ENCODE assay signal across 9 cellular contexts in genomic region chr4:39046243-39046642, GRCh38. TPM values are rescaled to one million over a fixed set of nuclear protein-coding genes. Genes with fewer than 3 reads are reported as not detected.
A peak's percentile ranks its signal among the peaks of the same experiment; 100 is the strongest.
DNase-seq lines count a peak whose midpoint lies in the region; ATAC-seq and TF ChIP-seq lines count a peak whose summit lies in the region.
"Had no signal": no experiment of that assay in that cellular context is flagged by ENCODE, and none has a peak within 500 bp of the region (broad histone marks: within the 10 kb centered on the region; RNA-seq: fewer than 3 reads in every experiment).

No MANE protein-coding gene starts in this region.

- H3K4me3 ChIP-seq in thoracic aorta: peak overlapping the region; percentile 89

- H3K27ac Mint-ChIP-seq in activated naive CD4-positive, alpha-beta T cell treated with anti-CD3 and anti-CD28 coated beads, Interleukin-2, amount 10 ng/mL, durations not matched to agents 7 days and 5 days: peak overlapping the region; percentile 97

- H3K36me3 Mint-ChIP-seq in activated naive CD4-positive, alpha-beta T cell treated with anti-CD3 and anti-CD28 coated beads, Interleukin-2, amount 10 ng/mL, durations not matched to agents 7 days and 5 days: peaks cover 20% of the 10 kb centered on the region

- H3K4me3 Mint-ChIP-seq in activated naive CD4-positive, alpha-beta T cell treated with anti-CD3 and anti-CD28 coated beads, Interleukin-2, amount 10 ng/mL, durations not matched to agents 7 days and 5 days: peak overlapping the region; percentile 94

- H3K9me3 Mint-ChIP-seq in activated naive CD4-positive, alpha-beta T cell treated with anti-CD3 and anti-CD28 coated beads, Interleukin-2, amount 10 ng/mL, durations not matched to agents 7 days and 5 days: no peaks in the 10 kb centered on the region

- no peaks in the 10 kb centered on the region for H3K27me3 Mint-ChIP-seq in activated naive CD4-positive, alpha-beta T cell treated with anti-CD3 and anti-CD28 coated beads, Interleukin-2, amount 10 ng/mL, durations not matched to agents 7 days and 5 days

- no peaks in the 10 kb centered on the region for H3K9me3 ChIP-seq in thoracic aorta
- H3K9me3 ChIP-seq: neutrophil had no signal

- no peak for TF ChIP-seq CTCF in thoracic aorta (IDR thresholded peaks at IDR 0.05)

- peaks cover 66% of the 10 kb centered on the region for H3K4me1 Mint-ChIP-seq in activated naive CD4-positive, alpha-beta T cell treated with anti-CD3 and anti-CD28 coated beads, Interleukin-2, amount 10 ng/mL, durations not matched to agents 7 days and 5 days

- ATAC-seq in thoracic aorta (ENCODE audit: insufficient number of reproducible peaks, low FRiP score, low read depth): no peak
- no peak for ATAC-seq in HG02981 (IDR thresholded peaks at IDR 0.05; ENCODE audit: unreplicated experiment)

- CTCF ChIA-PET in activated naive CD4-positive, alpha-beta T cell treated with anti-CD3 and anti-CD28 coated beads, Interleukin-2, amount 10 ng/mL, durations not matched to agents 7 days and 5 days (lab: Charles Lee): interaction anchor here (0.6 to 1.4 kb wide), 3 partner anchors 11 to 87 kb away, joined by 3 to 4 read pairs (median 3); no protein-coding TSS in a partner anchor

- DNase-seq in activated naive CD4-positive, alpha-beta T cell treated with anti-CD3 and anti-CD28 coated beads, Interleukin-2, amount 10 ng/mL, durations not matched to agents 7 days and 5 days: no peak
- DNase-seq in activated naive CD4-positive, alpha-beta T cell (lab: John Stamatoyannopoulos, UW): no peak
- DNase-seq in T-helper 9 cell (peak; percentile 16), glomerular visceral epithelial cell (ENCODE audit: extremely low spot score) (peak; percentile 24), thoracic aorta (ENCODE audit: low spot score) (no peak), DMS79 (lab: John Stamatoyannopoulos, UW) (no peak), SK-N-DZ (ENCODE audit: low spot score) (no peak)

- H3K27me3 ChIP-seq in thoracic aorta (replicated peaks; ENCODE audit: insufficient read depth): no peaks in the 10 kb centered on the region

- H3K27ac ChIP-seq in thoracic aorta: peak overlapping the region in 1 of 2 donors; percentile 83

- no peaks in the 10 kb centered on the region for H3K36me3 ChIP-seq in thoracic aorta
- H3K36me3 ChIP-seq: neutrophil had no signal

- H3K4me1 ChIP-seq in thoracic aorta (ENCODE audit: control insufficient read depth in 1 of 2, low read depth in 2 of 2): peaks cover 15 to 26% of the 10 kb centered on the region in 2 donors

RNA-seq across cellular contexts. Expression of gene TMEM156, which starts 14.0 kb away (rescaled TPM):
- not detected for total RNA-seq in thoracic aorta
- polyA plus RNA-seq in SK-N-DZ (2014; cell fraction: cytosol; rRNA removed): not detected in 2 replicates
- polyA plus RNA-seq in SK-N-DZ (2014; cell fraction: nucleus; rRNA removed): not detected in 2 replicates

RNA-seq across cellular contexts. Expression of gene KLHL5, which starts 15.8 kb away (rescaled TPM):
- total RNA-seq in thoracic aorta: 10 to 100 TPM; 21.0 to 29.6 TPM
- polyA plus RNA-seq in SK-N-DZ (2014; cell fraction: cytosol; rRNA removed): 24.9 and 27.2 TPM in 2 replicates
- polyA plus RNA-seq in SK-N-DZ (2014; cell fraction: nucleus; rRNA removed): 13.8 and 14.5 TPM in 2 replicates

Comparison
In these comparisons a context has a peak if more than half of its experiments do, and no peak if none do; other contexts are left out.
1. DNase-seq: peak in T-helper 9 cell (single experiment) and glomerular visceral epithelial cell (single experiment); none in activated naive CD4-positive, alpha-beta T cell treated with anti-CD3 and anti-CD28 coated beads, Interleukin-2, amount 10 ng/mL, durations not matched to agents 7 days and 5 days (single experiment), activated naive CD4-positive, alpha-beta T cell (0 of 4), thoracic aorta (single experiment), DMS79 (single experiment) and SK-N-DZ (single experiment).